ENCODE assay signal across 8 cellular contexts in genomic region chr2:32355976-32356734, GRCh38. TPM values are rescaled to one million over a fixed set of nuclear protein-coding genes. Genes with fewer than 3 reads are reported as not detected.
DNase-seq lines count a peak whose midpoint lies in the region; ATAC-seq, FAIRE-seq and TF ChIP-seq lines count a peak whose summit lies in the region.

No MANE protein-coding gene starts in this region.

- peaks cover 19 to 36% (median 28%) of the 10 kb centered on the region in 10 experiments for H3K4me1 ChIP-seq in BLaER1 treated with 17β-estradiol and CSF1 and Interleukin-3, amounts not matched to agents 10 nM and 100 nM
- peaks cover 9% of the 10 kb centered on the region for H3K4me1 ChIP-seq in HEK293 (ENCODE audit: control insufficient read depth, insufficient read depth, low read length)
- H3K4me1 ChIP-seq in gastroesophageal sphincter: peaks cover 9 to 32% (median 19%) of the 10 kb centered on the region in 3 donors
- peaks cover 0 to 7% of the 10 kb centered on the region in 2 donors for H3K4me1 ChIP-seq in small intestine (ENCODE audit: control insufficient read depth in 2 of 2, insufficient read depth in 1 of 2, low read depth in 1 of 2, low read length in 1 of 2)

- no peak for TF ChIP-seq EP300 in gastroesophageal sphincter (IDR thresholded peaks at IDR 0.05)

- no peaks in the 10 kb centered on the region for H3K27me3 ChIP-seq in BLaER1 treated with 17β-estradiol and CSF1 and Interleukin-3, amounts not matched to agents 10 nM and 100 nM
- H3K27me3 ChIP-seq in WERI-Rb-1 (ENCODE audit: insufficient read depth, low read depth, severe bottlenecking) (no peaks in the 10 kb centered on the region), gastroesophageal sphincter (no peaks in the 10 kb centered on the region), small intestine (ENCODE audit: control insufficient read depth in 2 of 2, insufficient read depth in 2 of 2, low read length in 2 of 2) (no peaks in the 10 kb centered on the region)

- peaks cover 30 to 38% (median 32%) of the 10 kb centered on the region in 11 experiments for H4K20me1 ChIP-seq in BLaER1 treated with 17β-estradiol and CSF1 and Interleukin-3, amounts not matched to agents 10 nM and 100 nM

- POLR2A ChIA-PET in HEK293 (lab: Yijun Ruan, JAX): interaction anchor here (0.7 to 1.5 kb wide), 2 partner anchors 33 to 190 kb away, joined by 3 to 4 read pairs; partner anchors contain the start of gene SLC30A6

- peak overlapping the region; percentile 56 to 91 (median 79) for H3K4me2 ChIP-seq in BLaER1 treated with 17β-estradiol and CSF1 and Interleukin-3, amounts not matched to agents 10 nM and 100 nM

- peak overlapping the region; percentile 88 to 98 (median 95) for H3K27ac ChIP-seq in BLaER1 treated with 17β-estradiol and CSF1 and Interleukin-3, amounts not matched to agents 10 nM and 100 nM
- H3K27ac ChIP-seq in HEK293 (ENCODE audit: extremely low read depth, low read depth, low read length): peak overlapping the region; percentile 76
- peak overlapping the region; percentile 93 for H3K27ac ChIP-seq in WERI-Rb-1
- peak overlapping the region; percentile 80 to 99 (median 98) for H3K27ac ChIP-seq in gastroesophageal sphincter
- peak overlapping the region; percentile 95 to 98 for H3K27ac ChIP-seq in small intestine (ENCODE audit: low read depth in 1 of 2, low read length in 1 of 2)

- peak overlapping the region; percentile 91 to 100 (median 99) for H3K4me3 ChIP-seq in BLaER1 treated with 17β-estradiol and CSF1 and Interleukin-3, amounts not matched to agents 10 nM and 100 nM
- H3K4me3 ChIP-seq in HEK293 (ENCODE audit: low read depth, low read length) (peak overlapping the region; percentile 93), WERI-Rb-1 (ENCODE audit: low read depth, low read length) (peak overlapping the region; percentile 100), gastroesophageal sphincter (peak overlapping the region; percentile 88 to 99), small intestine (ENCODE audit: low read depth in 1 of 2, low read length in 2 of 2) (peak overlapping the region; percentile 87 to 100)

- no peak for FAIRE-seq in small intestine (lab: Jason Lieb, UNC)

- H3K9ac ChIP-seq in BLaER1 treated with 17β-estradiol and CSF1 and Interleukin-3, amounts not matched to agents 10 nM and 100 nM: peak overlapping the region; percentile 93 to 99 (median 98)

- TF ChIP-seq CTCF in HEK293 (tag by site-specific recombination; IDR thresholded peaks at IDR 0.05) (no peak), WERI-Rb-1 (IDR thresholded peaks at IDR 0.05; ENCODE audit: low read depth, low read length) (no peak), gastroesophageal sphincter (IDR thresholded peaks at IDR 0.05) (no peak)

- WGBS in gastroesophageal sphincter (ENCODE audit: low coverage in 1 of 2), 2 donors: 10 to 18% methylated on average over 5 to 9 of the region's 17 CpGs
- 5 to 6% (median 5%) methylated on average over 17 of the region's 17 CpGs for WGBS in small intestine, 3 donors

- H3K36me3 ChIP-seq in BLaER1 treated with 17β-estradiol and CSF1 and Interleukin-3, amounts not matched to agents 10 nM and 100 nM: peaks cover 0 to 29% (median 19%) of the 10 kb centered on the region in 11 experiments; a peak in 19 of 22 replicates
- H3K36me3 ChIP-seq in HEK293 (ENCODE audit: control insufficient read depth in 2 of 2, insufficient read depth in 1 of 2, low read length in 2 of 2) (peaks cover under 1 to 4% of the 10 kb centered on the region in 2 experiments; a peak in 2 of 3 replicates), WERI-Rb-1 (peaks cover 22% of the 10 kb centered on the region), gastroesophageal sphincter (no peaks in the 10 kb centered on the region), small intestine (ENCODE audit: control insufficient read depth in 2 of 2, insufficient read depth in 2 of 2, low read length in 2 of 2) (no peaks in the 10 kb centered on the region)

- CTCF ChIA-PET in HEK293 (lab: Yijun Ruan, JAX): no interaction called here

- H3K9me3 ChIP-seq in BLaER1 treated with 17β-estradiol and CSF1 and Interleukin-3, amounts not matched to agents 10 nM and 100 nM (replicated peaks in 1 of 11): no peaks in the 10 kb centered on the region
- no peaks in the 10 kb centered on the region for H3K9me3 ChIP-seq in HEK293 (ENCODE audit: control insufficient read depth, insufficient read depth, low read depth, low read length)
- H3K9me3 ChIP-seq in WERI-Rb-1 (ENCODE audit: severe bottlenecking): no peaks in the 10 kb centered on the region
- H3K9me3 ChIP-seq in gastroesophageal sphincter: no peaks in the 10 kb centered on the region
- H3K9me3 ChIP-seq in small intestine (ENCODE audit: control insufficient read depth, low read depth): no peaks in the 10 kb centered on the region

- ATAC-seq in gastroesophageal sphincter (peak; percentile 55), GM18909 (IDR thresholded peaks at IDR 0.05; ENCODE audit: poor library complexity, unreplicated experiment) (no peak), HG02759 (IDR thresholded peaks at IDR 0.05; ENCODE audit: unreplicated experiment) (no peak)

- DNase-seq in WERI-Rb-1 (no peak), small intestine (no peak), HuH-7 (ENCODE audit: low spot score) (no peak)

- no peak for TF ChIP-seq POLR2A in gastroesophageal sphincter (IDR thresholded peaks at IDR 0.05)

TF ChIP-seq in HEK293, 187 proteins besides CTCF, POLR2A, EP300 and RAD21:
- TF ChIP-seq HIC1 (tag by site-specific recombination; IDR thresholded peaks at IDR 0.05) (no peak), ZNF529 (tag by site-specific recombination; IDR thresholded peaks at IDR 0.05; ENCODE audit: insufficient replicate concordance) (peak; percentile 98), ZNF610 (tag by site-specific recombination; IDR thresholded peaks at IDR 0.05; ENCODE audit: borderline replicate concordance) (no peak), ZNF692 (tag by site-specific recombination; IDR thresholded peaks at IDR 0.05) (no peak), ZNF221 (tag by site-specific recombination; IDR thresholded peaks at IDR 0.05; ENCODE audit: borderline replicate concordance) (no peak), ZSCAN23 (tag by site-specific recombination; IDR thresholded peaks at IDR 0.05) (no peak), ZNF335 (tag by site-specific recombination; conservative IDR thresholded peaks at IDR 0.05) (peak; percentile 2), GLI2 (tag by site-specific recombination; IDR thresholded peaks at IDR 0.05; ENCODE audit: borderline replicate concordance, low read depth) (no peak)

RNA-seq across cellular contexts. Expression of gene BIRC6, which starts 0.7 kb away (rescaled TPM):
- 100 to 1,000 TPM in 2 of 4 donors, 10 to 100 TPM in 2; 69.5 to 168 (median 92.7) TPM for total RNA-seq in gastroesophageal sphincter
- polyA plus RNA-seq in small intestine: 10 to 100 TPM; 14.6 to 22.1 (median 19.1) TPM
